8 cellular contexts compared by ENCODE assay signal in genomic region chr14:68816943-68817430, GRCh38. TPM values are rescaled to one million over a fixed set of nuclear protein-coding genes. Genes with fewer than 3 reads are reported as not detected.
DNase-seq lines count a peak whose midpoint lies in the region; ATAC-seq, FAIRE-seq and TF ChIP-seq lines count a peak whose summit lies in the region.

No MANE protein-coding gene starts in this region.

- H4K20me1 ChIP-seq in H9 (ENCODE audit: control insufficient read depth, insufficient read depth, insufficient read length), result no peaks in the 10 kb centered on the region
- H4K20me1 ChIP-seq in hepatocyte (ENCODE audit: insufficient read depth, poor library complexity, severe bottlenecking), result no peaks in the 10 kb centered on the region

- peak overlapping the region; percentile 43 to 66 for H3K4me3 Mint-ChIP-seq in H9
- peak overlapping the region; percentile 70 for H3K4me3 Mint-ChIP-seq in activated CD4-positive, alpha-beta memory T cell treated with anti-CD3 and anti-CD28 coated beads, Interleukin-2, amount 10 ng/mL, durations not matched to agents 7 days and 5 days

- H2AFZ ChIP-seq in H9 (ENCODE audit: low read length) (no peak overlapping the region), hepatocyte (no peak overlapping the region)

- H3K27ac Mint-ChIP-seq in H9, result peak overlapping the region in 1 of 3 experiments; percentile 74; a peak in 2 of 7 replicates
- peak overlapping the region; percentile 81 for H3K27ac Mint-ChIP-seq in activated CD4-positive, alpha-beta memory T cell treated with anti-CD3 and anti-CD28 coated beads, Interleukin-2, amount 10 ng/mL, durations not matched to agents 7 days and 5 days

- H3K27me3 ChIP-seq in H9 (ENCODE audit: insufficient read depth, low read length) (no peaks in the 10 kb centered on the region), hepatocyte (no peaks in the 10 kb centered on the region), small intestine (ENCODE audit: control insufficient read depth in 2 of 2, insufficient read depth in 2 of 2, low read length in 2 of 2) (no peaks in the 10 kb centered on the region)

- FAIRE-seq in small intestine (lab: Jason Lieb, UNC), result no peak

- no peaks in the 10 kb centered on the region for H3K36me3 ChIP-seq in hepatocyte (replicated peaks; ENCODE audit: insufficient read depth, low read depth)
- H3K36me3 ChIP-seq in small intestine (ENCODE audit: control insufficient read depth in 2 of 2, insufficient read depth in 2 of 2, low read length in 2 of 2), result no peaks in the 10 kb centered on the region

- WGBS in H9 (ENCODE audit: extremely low coverage, insufficient read length, low lambda C conversion rate), result no CpG with 5 or more reads among the region's 13 CpGs
- 62% methylated on average over 13 of the region's 13 CpGs for WGBS in hepatocyte (ENCODE audit: low lambda C conversion rate, missing lambda C conversion rate)
- WGBS in small intestine, 3 donors, result 58 to 67% (median 63%) methylated on average over 13 of the region's 13 CpGs

- H3K4me3 ChIP-seq in hepatocyte, result no peak overlapping the region
- H3K4me3 ChIP-seq in small intestine (ENCODE audit: low read depth in 1 of 2, low read length in 2 of 2), result no peak overlapping the region

- H3T11ph ChIP-seq in H9 (ENCODE audit: low read length), result no peak overlapping the region

- H4K5ac ChIP-seq in H9 (ENCODE audit: insufficient read length, low read depth, low read length), result no peak overlapping the region

- no peak overlapping the region for H4K91ac ChIP-seq in H9 (ENCODE audit: insufficient read length, low read depth, low read length)

- peaks cover 11% of the 10 kb centered on the region for H3K27me3 Mint-ChIP-seq in H9 (ENCODE audit: low read depth)
- no peaks in the 10 kb centered on the region for H3K27me3 Mint-ChIP-seq in activated CD4-positive, alpha-beta memory T cell treated with anti-CD3 and anti-CD28 coated beads, Interleukin-2, amount 10 ng/mL, durations not matched to agents 7 days and 5 days

- H3K14ac ChIP-seq in H9 (ENCODE audit: insufficient read depth, low read length), result no peak overlapping the region

- H3K23ac ChIP-seq in H9 (ENCODE audit: insufficient read length, low read depth, low read length), result no peak overlapping the region

- no peak overlapping the region for H3K4ac ChIP-seq in H9 (ENCODE audit: low read depth, low read length)

- H3K4me1 ChIP-seq in H9 (ENCODE audit: insufficient read depth, low read length) (peaks cover 17% of the 10 kb centered on the region), hepatocyte (ENCODE audit: insufficient read depth) (peaks cover 50% of the 10 kb centered on the region), small intestine (ENCODE audit: control insufficient read depth in 2 of 2, insufficient read depth in 1 of 2, low read depth in 1 of 2, low read length in 1 of 2) (peaks cover 4 to 17% of the 10 kb centered on the region in 2 donors)

- H3K23me2 ChIP-seq in H9 (ENCODE audit: insufficient read length, low read depth, low read length, poor library complexity, severe bottlenecking), result no peaks in the 10 kb centered on the region

- H3K79me1 ChIP-seq in H9 (ENCODE audit: insufficient read depth, low read depth, low read length, poor library complexity, severe bottlenecking), result no peaks in the 10 kb centered on the region

- H2BK120ac ChIP-seq in H9 (ENCODE audit: low read depth, low read length, poor library complexity, severe bottlenecking), result no peak overlapping the region

- H3K4me2 ChIP-seq in H9 (ENCODE audit: insufficient read depth, insufficient read length, low read length), result no peak overlapping the region
- H3K4me2 ChIP-seq in hepatocyte, result peak overlapping the region; percentile 78

- DNase-seq in H9 (no peak), hepatocyte (ENCODE audit: low spot score) (no peak), small intestine (no peak), NCI-H2227 treated with DMSO at 0.1 percent for 48 hours (lab: John Stamatoyannopoulos, UW) (no peak), ecto neural progenitor cell (ENCODE audit: low spot score) (no peak), glomerular visceral epithelial cell (ENCODE audit: extremely low spot score) (no peak)
- no peak for DNase-seq in activated CD4-positive, alpha-beta memory T cell treated with anti-CD3 and anti-CD28 coated beads, Interleukin-2, amount 10 ng/mL, durations not matched to agents 7 days and 5 days

- H3K36me3 Mint-ChIP-seq in H9 (ENCODE audit: insufficient read depth in 1 of 3, low read depth in 3 of 3), result 0 out of 7 replicates have a peak, but pooled peaks cover 0 to 1% (median 0%) of the 10 kb centered on the region in 3 experiments
- H3K36me3 Mint-ChIP-seq in activated CD4-positive, alpha-beta memory T cell treated with anti-CD3 and anti-CD28 coated beads, Interleukin-2, amount 10 ng/mL, durations not matched to agents 7 days and 5 days (ENCODE audit: low read depth), result peaks cover 3% of the 10 kb centered on the region

- H2BK5ac ChIP-seq in H9 (ENCODE audit: insufficient read length, low read length), result no peak overlapping the region

- H3K27ac ChIP-seq in H9 (ENCODE audit: insufficient read length, low read depth, low read length) (no peak overlapping the region), hepatocyte (peak overlapping the region; percentile 99), small intestine (ENCODE audit: low read depth in 1 of 2, low read length in 1 of 2) (peak overlapping the region; percentile 99)

- CTCF ChIA-PET in activated CD4-positive, alpha-beta memory T cell treated with anti-CD3 and anti-CD28 coated beads, Interleukin-2, amount 10 ng/mL, durations not matched to agents 7 days and 5 days (lab: Charles Lee), result interaction anchor here (0.8 to 10.0 kb wide), 22 partner anchors 9 to 1218 kb away, joined by 3 to 178 read pairs (median 6); partner anchors contain the start of gene ZFP36L1

- TF ChIP-seq CTCF in H9 (conservative IDR thresholded peaks at IDR 0.05), result no peak
- no peak for TF ChIP-seq CTCF in hepatocyte (IDR thresholded peaks at IDR 0.05; ENCODE audit: poor library complexity)

- no peak overlapping the region for H3K9ac ChIP-seq in H9 (ENCODE audit: extremely low read depth, insufficient read length, low read length)

- H3K56ac ChIP-seq in H9 (ENCODE audit: insufficient read length, low read depth, low read length), result no peak overlapping the region

- no peaks in the 10 kb centered on the region for H3K9me3 Mint-ChIP-seq in H9
- no peaks in the 10 kb centered on the region for H3K9me3 Mint-ChIP-seq in activated CD4-positive, alpha-beta memory T cell treated with anti-CD3 and anti-CD28 coated beads, Interleukin-2, amount 10 ng/mL, durations not matched to agents 7 days and 5 days

- POLR2A ChIA-PET in activated CD4-positive, alpha-beta memory T cell treated with anti-CD3 and anti-CD28 coated beads, Interleukin-2, amount 10 ng/mL, durations not matched to agents 7 days and 5 days (lab: Charles Lee), result interaction anchor here (0.9 to 14.5 kb wide), 18 partner anchors 16 to 870 kb away, joined by 3 to 496 read pairs (median 6); partner anchors contain the start of gene ZFP36L1

- H3K9me3 ChIP-seq in H9 (ENCODE audit: control insufficient read depth, low read depth, low read length) (no peaks in the 10 kb centered on the region), hepatocyte (ENCODE audit: low read depth) (no peaks in the 10 kb centered on the region), small intestine (ENCODE audit: control insufficient read depth, low read depth) (no peaks in the 10 kb centered on the region)

- no peak overlapping the region for H4K8ac ChIP-seq in H9 (replicated peaks; ENCODE audit: insufficient read length, low read depth, low read length)

- H3K79me2 ChIP-seq in H9 (ENCODE audit: insufficient read depth, low read length), result no peaks in the 10 kb centered on the region
- peaks cover 34% of the 10 kb centered on the region for H3K79me2 ChIP-seq in hepatocyte

- no peaks in the 10 kb centered on the region for H3K9me2 ChIP-seq in hepatocyte (replicated peaks; ENCODE audit: insufficient read depth)

- ATAC-seq in GM18498 (IDR thresholded peaks at IDR 0.05; ENCODE audit: unreplicated experiment), result no peak

- H2BK12ac ChIP-seq in H9 (ENCODE audit: insufficient read length, low read depth, low read length), result no peak overlapping the region

- no peak overlapping the region for H2BK20ac ChIP-seq in H9 (ENCODE audit: low read depth, low read length, poor library complexity, severe bottlenecking)

- H3K4me1 Mint-ChIP-seq in H9, result peaks cover 66 to 68% of the 10 kb centered on the region in 2 experiments
- peaks cover 57% of the 10 kb centered on the region for H3K4me1 Mint-ChIP-seq in activated CD4-positive, alpha-beta memory T cell treated with anti-CD3 and anti-CD28 coated beads, Interleukin-2, amount 10 ng/mL, durations not matched to agents 7 days and 5 days

- H2BK15ac ChIP-seq in H9 (ENCODE audit: low read depth, low read length), result no peak overlapping the region

- H3K18ac ChIP-seq in H9 (ENCODE audit: insufficient read length, low read depth, low read length), result no peak overlapping the region

- no peak overlapping the region for H2AK5ac ChIP-seq in H9 (ENCODE audit: insufficient read length, low read length)

RNA-seq across cellular contexts. Expression of gene ZFP36L1, which starts 24.1 kb away (rescaled TPM):
- total RNA-seq in H9 (2021) (95.0 and 109 TPM in 2 replicates), hepatocyte (101 and 111 TPM in 2 replicates)
- 100 to 1,000 TPM in 1 of 2 experiments, 10 to 100 TPM in 1; 96.1 to 103 TPM for total RNA-seq in activated CD4-positive, alpha-beta memory T cell treated with anti-CD3 and anti-CD28 coated beads, Interleukin-2, amount 10 ng/mL, durations not matched to agents 7 days and 5 days
- polyA plus RNA-seq in hepatocyte (345 and 404 TPM in 2 replicates), small intestine (10 to 100 TPM; 27.6 to 70.7 (median 33.1) TPM)
